In genomic region chr10:49207113-49207512, GRCh38 we compare ENCODE assay signal across 25 cellular contexts. TPM values are rescaled to one million over a fixed set of nuclear protein-coding genes. Genes with fewer than 3 reads are reported as not detected.
DNase-seq lines count a peak whose midpoint lies in the region; ATAC-seq and TF ChIP-seq lines count a peak whose summit lies in the region.
"Had no signal": no experiment of that assay in that cellular context is flagged by ENCODE, and none has a peak within 500 bp of the region (broad histone marks: within the 10 kb centered on the region; RNA-seq: fewer than 3 reads in every experiment).

No MANE protein-coding gene starts in this region.

- no peak for TF ChIP-seq POLR2A in GM18505 (IDR thresholded peaks at IDR 0.05; ENCODE audit: borderline replicate concordance, extremely low read depth, insufficient read depth, insufficient read length)

- H3K4me1 ChIP-seq in osteoblast (ENCODE audit: insufficient read depth, low read length) = no peaks in the 10 kb centered on the region
- H3K4me1 ChIP-seq: thyroid gland had no signal

- no peaks in the 10 kb centered on the region for H3K9me3 ChIP-seq in osteoblast (ENCODE audit: low read depth, low read length)
- H3K9me3 ChIP-seq: thyroid gland had no signal

- H3K79me2 ChIP-seq in osteoblast (ENCODE audit: insufficient read depth, low read length) = no peaks in the 10 kb centered on the region

- no peak overlapping the region for H2AFZ ChIP-seq in osteoblast (ENCODE audit: low read length)

- H3K27ac ChIP-seq in osteoblast (ENCODE audit: low read depth, low read length) = no peak overlapping the region
- H3K27ac ChIP-seq: thyroid gland had no signal

- TF ChIP-seq CTCF in osteoblast (IDR thresholded peaks at IDR 0.05; ENCODE audit: extremely low read depth, low read depth, low read length) = no peak

- DNase-seq in NCI-H1694 treated with DMSO at 0.1 percent for 48 hours (lab: John Stamatoyannopoulos, UW) = no peak
- DNase-seq in osteoblast (ENCODE audit: insufficient read length, low spot score, missing footprints) = no peak
- no peak for DNase-seq in T-helper 1 cell
- DNase-seq: 8988T; activated CD4-positive, alpha-beta T cell treated with anti-CD3 and anti-CD28 coated beads for 4 hours; activated CD8-positive, alpha-beta memory T cell treated with anti-CD3 and anti-CD28 coated beads, Interleukin-2, amount 10 ng/mL, durations not matched to agents 7 days and 5 days; AML-193; CD8-positive, alpha-beta T cell; NCI-H1436; NCI-H2171 treated with DMSO at 0.1 percent for 48 hours; NCI-H526 treated with DMSO at 0.1 percent for 48 hours; RPMI8226; small intestine; stimulated activated CD4-positive, alpha-beta T cell treated with anti-CD3 and anti-CD28 coated beads, Interleukin-2, amount 100 ng/mL, for 48 hours; T-helper 17 cell; thyroid gland had no signal

- peak; percentile 55 for ATAC-seq in GM18505 (IDR thresholded peaks at IDR 0.05; ENCODE audit: unreplicated experiment)
- peak; percentile 66 for ATAC-seq in GM19023 (IDR thresholded peaks at IDR 0.05; ENCODE audit: unreplicated experiment)
- peak; percentile 58 for ATAC-seq in HG02678 (IDR thresholded peaks at IDR 0.05; ENCODE audit: unreplicated experiment)
- peak; percentile 63 for ATAC-seq in HG03432 (IDR thresholded peaks at IDR 0.05; ENCODE audit: unreplicated experiment)
- no peak for ATAC-seq in HG03469 (IDR thresholded peaks at IDR 0.05; ENCODE audit: unreplicated experiment)
- ATAC-seq: activated CD8-positive, alpha-beta memory T cell treated with anti-CD3 and anti-CD28 coated beads, Interleukin-2, amount 10 ng/mL, durations not matched to agents 7 days and 5 days; CD8-positive, alpha-beta T cell; GM23338; K562; T-helper 17 cell had no signal

- H3K27me3 ChIP-seq in osteoblast (ENCODE audit: insufficient read depth, low read length) = peaks cover 41% of the 10 kb centered on the region
- H3K27me3 ChIP-seq: thyroid gland had no signal

- no peaks in the 10 kb centered on the region for H3K36me3 ChIP-seq in osteoblast (ENCODE audit: insufficient read depth, low read length)
- H3K36me3 ChIP-seq: thyroid gland had no signal

- no peaks in the 10 kb centered on the region for H4K20me1 ChIP-seq in osteoblast (ENCODE audit: insufficient read depth, low read length)

- no peak overlapping the region for H3K4me3 ChIP-seq in osteoblast (ENCODE audit: insufficient read depth, low read length)
- H3K4me3 ChIP-seq: GM23338, K562, thyroid gland had no signal

- no peak overlapping the region for H3K4me2 ChIP-seq in osteoblast (ENCODE audit: insufficient read depth, low read length)
- H3K4me2 ChIP-seq: GM23338 had no signal

RNA-seq across cellular contexts. Expression of gene TMEM273, which starts 18.9 kb away (rescaled TPM):
- total RNA-seq in osteoblast = 0.59 TPM in 1 of 2 replicates, not detected in the other
- total RNA-seq: fibroblast of lung, GM23338, HT-29 had no signal
